24 cellular contexts compared by ENCODE assay signal in the genomic region with DNA sequence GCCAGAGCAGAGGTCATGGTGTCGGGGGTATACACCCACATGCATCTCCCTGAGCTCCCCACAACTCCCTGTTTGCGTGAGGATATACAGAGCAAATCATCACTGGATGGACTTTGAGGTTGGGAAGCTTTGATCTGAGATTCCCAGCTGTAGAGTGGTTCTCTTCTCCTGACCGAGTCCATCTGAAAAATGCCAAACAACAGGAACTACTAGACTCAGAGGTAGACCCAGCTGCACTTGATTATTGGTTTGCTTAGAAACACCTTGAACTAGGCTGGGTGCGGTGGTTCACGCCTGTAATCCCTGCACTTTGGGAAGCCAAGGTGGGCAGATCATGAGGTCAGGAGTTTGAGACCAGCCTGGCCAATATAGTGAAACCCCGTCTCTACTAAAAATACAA.
"Had no signal": no experiment of that assay in that cellular context is flagged by ENCODE, and none has a peak within 500 bp of the region (broad histone marks: within the 10 kb centered on the region; RNA-seq: fewer than 3 reads in every experiment).

No MANE protein-coding gene starts in this region.

- H3K4me1 ChIP-seq: gastroesophageal sphincter, left lung, lower lobe of right lung had no signal

- H3K36me3 ChIP-seq: esophagus muscularis mucosa, gastroesophageal sphincter, heart right ventricle, left lung, lower lobe of right lung had no signal

- H3K4me3 ChIP-seq: coronary artery, dorsolateral prefrontal cortex, esophagus muscularis mucosa, gastroesophageal sphincter, heart right ventricle, left lung, lower lobe of right lung, mucosa of descending colon had no signal

- H3K27me3 ChIP-seq: dorsolateral prefrontal cortex, esophagus muscularis mucosa, foreskin keratinocyte, gastroesophageal sphincter, heart right ventricle, left lung had no signal

- H3K27ac ChIP-seq: coronary artery, dorsolateral prefrontal cortex, esophagus muscularis mucosa, foreskin keratinocyte, gastroesophageal sphincter, heart right ventricle, left lung, lower lobe of right lung had no signal

- FAIRE-seq: colon, endothelial cell of umbilical vein, frontal cortex, islet of Langerhans, keratinocyte had no signal

- H3K9me3 ChIP-seq: esophagus muscularis mucosa, gastroesophageal sphincter, left lung, lower lobe of right lung, mucosa of descending colon had no signal

- DNase-seq: dermis blood vessel endothelial cell; dorsolateral prefrontal cortex; effector CD4-positive, alpha-beta T cell; effector memory CD4-positive, alpha-beta T cell; foreskin keratinocyte; glutamatergic neuron; head of caudate nucleus; heart right ventricle; hippocampal formation; left cardiac atrium; left lung; left ventricle myocardium superior; lower lobe of right lung; mesenchymal stem cell; mucosa of descending colon; naive B cell had no signal

- ATAC-seq: foreskin keratinocyte, gastroesophageal sphincter, heart right ventricle, left cardiac atrium, left lung, left ventricle myocardium superior, lower lobe of right lung, mucosa of descending colon had no signal
